23 cellular contexts compared by ENCODE assay signal in genomic region chr14:89740241-89740640, GRCh38.
DNase-seq lines count a peak whose midpoint lies in the region; ATAC-seq and TF ChIP-seq lines count a peak whose summit lies in the region.
"Had no signal": no experiment of that assay in that cellular context is flagged by ENCODE, and none has a peak within 500 bp of the region (broad histone marks: within the 10 kb centered on the region; RNA-seq: fewer than 3 reads in every experiment).

No MANE protein-coding gene starts in this region.

- POLR2A ChIA-PET in MCF 10A (lab: Yijun Ruan, JAX) = no interaction called here
- POLR2A ChIA-PET in T-cell (lab: Charles Lee) = no interaction called here

- TF ChIP-seq CTCF in MCF 10A (IDR thresholded peaks at IDR 0.05; ENCODE audit: unreplicated experiment) (no peak), foreskin keratinocyte (conservative IDR thresholded peaks at IDR 0.05) (no peak)

- peaks cover 6% of the 10 kb centered on the region for H3K4me1 Mint-ChIP-seq in MCF 10A (ENCODE audit: insufficient read depth, unreplicated experiment)
- peaks cover 15 to 16% (median 16%) of the 10 kb centered on the region in 3 donors for H3K4me1 Mint-ChIP-seq in T-cell
- H3K4me1 Mint-ChIP-seq: CD8-positive, alpha-beta memory T cell had no signal

- CTCF ChIA-PET in MCF 10A (lab: Yijun Ruan, JAX) (interaction anchor here (0.6 to 0.9 kb wide), 3 partner anchors 28 to 1035 kb away, joined by 3 to 6 read pairs (median 3); no protein-coding TSS in a partner anchor), T-cell (lab: Charles Lee) (no interaction called here)

- H3K4me1 ChIP-seq in foreskin keratinocyte = peaks cover 4% of the 10 kb centered on the region
- H3K4me1 ChIP-seq: SJSA1 had no signal

- ATAC-seq in foreskin keratinocyte = peak; percentile 21
- no peak for ATAC-seq in T-cell (replicated peaks in 1 of 4)
- ATAC-seq: Right ventricle myocardium inferior had no signal

- H3K4me3 Mint-ChIP-seq in MCF 10A (ENCODE audit: unreplicated experiment) (no peak overlapping the region), T-cell (no peak overlapping the region)
- H3K4me3 Mint-ChIP-seq: CD8-positive, alpha-beta memory T cell had no signal

- in situ Hi-C loops in T47D (cut with HindIII; ENCODE audit: low pct_unique_long_range_greater_than_20kb, low sequenced_read_pairs) = no loop called here

- peaks cover 7% of the 10 kb centered on the region for H3K9me3 Mint-ChIP-seq in MCF 10A (ENCODE audit: unreplicated experiment)
- H3K9me3 Mint-ChIP-seq in T-cell = peaks cover 0 to 6% (median 1%) of the 10 kb centered on the region in 3 donors

- no TSS peak for BruUV-seq in MCF 10A (replicated peaks; lab: Mats Ljungman, UMichigan)

- intact Hi-C loops in MCF 10A (cut with micrococcal nuclease) = no loop called here

- no peaks in the 10 kb centered on the region for H3K36me3 Mint-ChIP-seq in MCF 10A (ENCODE audit: insufficient read depth, unreplicated experiment)
- no peaks in the 10 kb centered on the region for H3K36me3 Mint-ChIP-seq in T-cell
- H3K36me3 Mint-ChIP-seq: CD8-positive, alpha-beta memory T cell had no signal

- H3K27ac ChIP-seq in foreskin keratinocyte (no peak overlapping the region), skin epidermis (peak overlapping the region in 14 of 21 experiments; percentile 11 to 72 (median 62))
- H3K27ac ChIP-seq: C4-2B, KMS-11, SJSA1 had no signal

- DNase-seq in T47D (ENCODE audit: low read depth in 1 of 2, low spot score in 1 of 2) (peak; percentile 18 to 68), MCF 10A (ENCODE audit: unreplicated experiment) (no peak), foreskin keratinocyte (peak in 1 of 2 donors; percentile 42), T-cell (no peak), MV-4-11 (lab: John Stamatoyannopoulos, UW) (no peak)
- DNase-seq in activated CD4-positive, alpha-beta T cell treated with anti-CD3 and anti-CD28 coated beads for 48 hours = no peak
- DNase-seq: 8988T; AML-193; Calu3; CD8-positive, alpha-beta memory T cell; DMS153; IMR-90; NCI-H1417 treated with DMSO at 0.1 percent for 48 hours; NCI-H187; NCI-H2107; NCI-H446 treated with DMSO at 0.1 percent for 48 hours; NCI-H774; NK-92 treated with Interleukin-12 subunit alpha and Interleukin-12 subunit beta, amount 100 ng/mL, for 24 hours had no signal

- H3K4me3 ChIP-seq in skin epidermis = no peak overlapping the region
- H3K4me3 ChIP-seq: SJSA1 had no signal

- H3K27me3 Mint-ChIP-seq in MCF 10A (ENCODE audit: insufficient read depth, unreplicated experiment) (no peaks in the 10 kb centered on the region), T-cell (no peaks in the 10 kb centered on the region)
- H3K27me3 Mint-ChIP-seq: CD8-positive, alpha-beta memory T cell had no signal

- H3K27ac Mint-ChIP-seq in MCF 10A (ENCODE audit: low read depth, unreplicated experiment) = no peak overlapping the region
- no peak overlapping the region for H3K27ac Mint-ChIP-seq in T-cell
- H3K27ac Mint-ChIP-seq: CD8-positive, alpha-beta memory T cell had no signal

- H3K27me3 ChIP-seq in foreskin keratinocyte = no peaks in the 10 kb centered on the region
- H3K27me3 ChIP-seq: SJSA1 had no signal

Comparison
In these comparisons a context has a peak if more than half of its experiments do, and no peak if none do; other contexts are left out.
1. DNase-seq: peak in T47D (2 of 2); none in MCF 10A (single experiment), activated CD4-positive, alpha-beta T cell treated with anti-CD3 and anti-CD28 coated beads for 48 hours (single experiment), T-cell (0 of 34) and MV-4-11 (single experiment).